11 cellular contexts compared by ENCODE assay signal in the genomic region with DNA sequence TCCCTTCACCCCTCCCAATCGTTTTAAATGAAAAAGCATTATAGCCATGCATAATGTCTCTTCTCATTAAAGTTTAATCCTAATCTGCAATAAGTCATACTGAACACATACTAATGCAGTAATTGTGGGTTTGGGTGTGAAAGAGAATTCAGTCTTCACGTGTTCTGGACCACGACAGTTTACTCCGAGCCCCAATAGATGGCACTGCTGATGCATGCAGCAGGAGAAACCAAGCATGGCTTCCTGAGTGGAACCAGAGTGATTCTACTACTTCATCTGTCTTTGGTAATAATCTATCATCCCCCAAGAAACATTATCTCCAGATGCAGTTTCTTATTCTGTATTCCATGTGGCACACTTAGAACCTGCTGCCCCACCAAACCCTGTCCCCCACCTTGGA. TPM values are rescaled to one million over a fixed set of nuclear protein-coding genes. Genes with fewer than 3 reads are reported as not detected.
DNase-seq lines count a peak whose midpoint lies in the region; ATAC-seq and TF ChIP-seq lines count a peak whose summit lies in the region.
"Had no signal": no experiment of that assay in that cellular context is flagged by ENCODE, and none has a peak within 500 bp of the region (broad histone marks: within the 10 kb centered on the region; RNA-seq: fewer than 3 reads in every experiment).

No MANE protein-coding gene starts in this region.

- H3K27ac Mint-ChIP-seq in WTC11 (no peak overlapping the region), T-cell (no peak overlapping the region)
- H3K27ac Mint-ChIP-seq: activated T-helper 2 cell treated with anti-CD3 and anti-CD28 coated beads, Interferon-gamma antibody, Interleukin-2, Interleukin-4, amounts not matched to agents 10 μg/mL and 5 μg/mL and 100 μg/mL, durations not matched to agents 14 hours and 24 hours and 36 hours had no signal

- no peak overlapping the region for H3K27ac ChIP-seq in RWPE1

- H3K36me3 Mint-ChIP-seq in WTC11 = no peaks in the 10 kb centered on the region
- H3K36me3 Mint-ChIP-seq in T-cell = no peaks in the 10 kb centered on the region

- H3K4me3 Mint-ChIP-seq in WTC11 = no peak overlapping the region
- no peak overlapping the region for H3K4me3 Mint-ChIP-seq in T-cell

- POLR2A ChIA-PET in WTC11 (lab: Charles Lee) (no interaction called here), RWPE1 (lab: Yijun Ruan, JAX; ENCODE audit: low non-redundant PET) (no interaction called here), T-cell (lab: Charles Lee) (no interaction called here)

- H3K9me3 Mint-ChIP-seq in WTC11 = no peaks in the 10 kb centered on the region
- H3K9me3 Mint-ChIP-seq in T-cell = no peaks in the 10 kb centered on the region
- H3K9me3 Mint-ChIP-seq: activated T-helper 2 cell treated with anti-CD3 and anti-CD28 coated beads, Interferon-gamma antibody, Interleukin-2, Interleukin-4, amounts not matched to agents 10 μg/mL and 5 μg/mL and 100 μg/mL, durations not matched to agents 14 hours and 24 hours and 36 hours had no signal

- ATAC-seq in WTC11 (peak; percentile 44; the same call in 1 of the 2 replicates), T-cell (replicated peaks in 1 of 4) (no peak)

- H3K27me3 Mint-ChIP-seq in WTC11 (ENCODE audit: low read depth) = no peaks in the 10 kb centered on the region
- peaks cover 0 to 4% of the 10 kb centered on the region in 2 donors for H3K27me3 Mint-ChIP-seq in T-cell

- DNase-seq in AG08395 (ENCODE audit: low spot score) = peak; percentile 36
- DNase-seq in WTC11 (ENCODE audit: low spot score) = no peak
- DNase-seq in iris pigment epithelial cell (ENCODE audit: low read depth) = peak; percentile 27
- no peak for DNase-seq in RWPE1 (ENCODE audit: low spot score)
- DNase-seq in SHP77 (lab: John Stamatoyannopoulos, UW) = no peak
- no peak for DNase-seq in MV-4-11 (lab: John Stamatoyannopoulos, UW)
- no peak for DNase-seq in T-cell
- DNase-seq: GDM1; stimulated activated CD8-positive, alpha-beta memory T cell treated with anti-CD3 and anti-CD28 coated beads, Interleukin-4, amount 100 ng/mL, for 48 hours had no signal

- H3K4me1 Mint-ChIP-seq in WTC11 (peaks cover 10% of the 10 kb centered on the region), T-cell (no peaks in the 10 kb centered on the region)

- TF ChIP-seq CTCF in GM12873 (IDR thresholded peaks at IDR 0.05; ENCODE audit: insufficient read depth, low read depth, low read length, missing control alignments) = peak; percentile 46
- no peak for TF ChIP-seq CTCF in WTC11 (IDR thresholded peaks at IDR 0.05)
- TF ChIP-seq CTCF in RWPE1 (conservative IDR thresholded peaks at IDR 0.05; ENCODE audit: low read depth) = no peak; the same call in 1 of the 2 replicates

- CTCF ChIA-PET in WTC11 (lab: Charles Lee) (interaction anchor here (0.7 to 2.7 kb wide), 5 partner anchors 10 to 245 kb away, joined by 3 to 11 read pairs (median 5); no protein-coding TSS in a partner anchor), RWPE1 (lab: Yijun Ruan, JAX) (no interaction called here), T-cell (lab: Charles Lee) (no interaction called here)

TF ChIP-seq in WTC11, 78 proteins besides CTCF, POLR2A, EP300 and RAD21:
- TF ChIP-seq RORB (CRISPR knock-in tag; IDR thresholded peaks at IDR 0.05) (no peak), ZNF423 (CRISPR knock-in tag; IDR thresholded peaks at IDR 0.05) (no peak), ZNF121 (CRISPR knock-in tag; IDR thresholded peaks at IDR 0.05) (no peak), GRHL2 (CRISPR knock-in tag; IDR thresholded peaks at IDR 0.05; ENCODE audit: insufficient replicate concordance, severe bottlenecking) (no peak), HMGA2 (CRISPR knock-in tag; IDR thresholded peaks at IDR 0.05) (no peak)
- TF ChIP-seq, protein P1, sequence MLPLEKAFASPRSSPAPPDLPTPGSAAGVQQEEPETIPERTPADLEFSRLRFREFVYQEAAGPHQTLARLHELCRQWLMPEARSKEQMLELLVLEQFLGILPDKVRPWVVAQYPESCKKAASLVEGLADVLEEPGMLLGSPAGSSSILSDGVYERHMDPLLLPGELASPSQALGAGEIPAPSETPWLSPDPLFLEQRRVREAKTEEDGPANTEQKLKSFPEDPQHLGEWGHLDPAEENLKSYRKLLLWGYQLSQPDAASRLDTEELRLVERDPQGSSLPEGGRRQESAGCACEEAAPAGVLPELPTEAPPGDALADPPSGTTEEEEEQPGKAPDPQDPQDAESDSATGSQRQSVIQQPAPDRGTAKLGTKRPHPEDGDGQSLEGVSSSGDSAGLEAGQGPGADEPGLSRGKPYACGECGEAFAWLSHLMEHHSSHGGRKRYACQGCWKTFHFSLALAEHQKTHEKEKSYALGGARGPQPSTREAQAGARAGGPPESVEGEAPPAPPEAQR (CRISPR knock-in tag; IDR thresholded peaks at IDR 0.05) = no peak

RNA-seq across cellular contexts. Expression of gene LAMA1, which starts 47.0 kb away (rescaled TPM):
- 50.7 to 60.7 TPM (median 58.2 TPM) in 3 replicates for total RNA-seq in WTC11 (2021)
- total RNA-seq in T-cell = under 1 TPM in 3 of 5 donors, not detected in 2; 0.09 to 0.43 (median 0.09) TPM
- total RNA-seq: activated T-helper 2 cell treated with anti-CD3 and anti-CD28 coated beads, Interferon-gamma antibody, Interleukin-2, Interleukin-4, amounts not matched to agents 10 μg/mL and 5 μg/mL and 100 μg/mL, durations not matched to agents 14 hours and 24 hours and 36 hours had no signal

Comparison
In these comparisons a context has a peak if more than half of its experiments do, and no peak if none do; other contexts are left out.
1. DNase-seq: peak in AG08395 (single experiment) and iris pigment epithelial cell (single experiment); none in WTC11 (single experiment), RWPE1 (single experiment), SHP77 (0 of 2), MV-4-11 (single experiment) and T-cell (0 of 34).
2. RNA of gene LAMA1, which starts 47.0 kb away (total RNA-seq): 50.7 to 60.7 TPM in WTC11; 0.09 to 0.43 TPM in T-cell; every median in the first group is over 10 times any median in the second.